15 cellular contexts compared by ENCODE assay signal in the genomic region with DNA sequence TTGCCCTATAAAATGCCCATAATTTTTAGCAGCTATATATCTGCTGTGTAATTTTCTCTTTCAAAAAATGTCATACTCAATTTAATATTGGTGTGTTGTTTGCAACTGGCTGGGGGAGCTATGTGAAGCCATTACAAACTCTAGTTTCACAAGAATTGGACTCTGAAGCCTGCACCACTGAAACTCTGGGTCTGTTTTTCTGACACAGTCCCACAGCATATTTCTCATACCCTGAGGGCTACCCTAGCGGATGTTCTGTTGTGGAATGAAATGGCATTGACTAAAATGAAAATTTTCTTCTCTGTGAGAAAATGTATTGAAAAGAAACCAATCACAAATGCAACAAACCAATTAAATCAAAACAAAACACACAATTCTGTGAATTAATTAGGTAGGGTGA.
DNase-seq lines count a peak whose midpoint lies in the region; ATAC-seq, FAIRE-seq and TF ChIP-seq lines count a peak whose summit lies in the region.
"Had no signal": no experiment of that assay in that cellular context is flagged by ENCODE, and none has a peak within 500 bp of the region (broad histone marks: within the 10 kb centered on the region; RNA-seq: fewer than 3 reads in every experiment).

No MANE protein-coding gene starts in this region.

- no TSS peak for BruUV-seq in GM12878 (replicated peaks; lab: Mats Ljungman, UMichigan)

- DNase-seq in GM12864 (ENCODE audit: low read depth) (peak; percentile 19), GM12878 (ENCODE audit: low read depth, low spot score) (no peak), iris pigment epithelial cell (ENCODE audit: low read depth) (peak; percentile 18), breast epithelium (ENCODE audit: low spot score in 2 of 2) (no peak), HuH-7.5 (ENCODE audit: low spot score) (no peak), tibial artery (no peak), GM20000 (ENCODE audit: low spot score) (no peak)
- DNase-seq: Calu3; CD4-positive, CD25-positive, alpha-beta regulatory T cell; DMS 273 treated with DMSO at 0.1 percent for 48 hours; GM23248; KG1 had no signal

- H3K27ac ChIP-seq in KMS-11 (peak overlapping the region; percentile 28; the same call in 1 of the 2 replicates), GM12878 (ENCODE audit: control insufficient read depth, insufficient read depth) (no peak overlapping the region), breast epithelium (no peak overlapping the region), tibial artery (no peak overlapping the region)
- H3K27ac ChIP-seq: BLaER1 treated with 17β-estradiol and CSF1 and Interleukin-3, amounts not matched to agents 10 nM and 100 nM; GM23248 had no signal

- in situ Hi-C loops in GM12878 (cut with MboI), result no loop called here

- ATAC-seq in GM12878, result peak; percentile 53
- ATAC-seq: HCT116 had no signal

- H3K4me2 ChIP-seq in KMS-11, result no peak overlapping the region
- H3K4me2 ChIP-seq in GM12878 (ENCODE audit: control insufficient read depth, insufficient read depth), result no peak overlapping the region
- H3K4me2 ChIP-seq: BLaER1 treated with 17β-estradiol and CSF1 and Interleukin-3, amounts not matched to agents 10 nM and 100 nM had no signal

- WGBS in GM12878 (ENCODE audit: insufficient coverage, insufficient replicate concordance, low lambda C conversion rate, missing lambda C conversion rate), result 47% methylated on average over 1 of the region's 1 CpG

- CTCF ChIA-PET in GM12878 (lab: Yijun Ruan, JAX), result no interaction called here

- H3K4me3 ChIP-seq in GM12864 (ENCODE audit: low read depth, low read length) (no peak overlapping the region), KMS-11 (IDR thresholded peaks at IDR 0.05; ENCODE audit: insufficient read depth, low read depth, low read length) (no peak overlapping the region), GM12878 (no peak overlapping the region), breast epithelium (no peak overlapping the region), tibial artery (no peak overlapping the region)
- H3K4me3 ChIP-seq: BLaER1 treated with 17β-estradiol and CSF1 and Interleukin-3, amounts not matched to agents 10 nM and 100 nM; GM23248 had no signal

- TF ChIP-seq CTCF in GM12864 (IDR thresholded peaks at IDR 0.05; ENCODE audit: low read depth, low read length, missing control alignments) (no peak), KMS-11 (conservative IDR thresholded peaks at IDR 0.05; ENCODE audit: low read depth, low read length) (no peak), GM12878 (IDR thresholded peaks at IDR 0.05 in 2 of 3, conservative IDR thresholded peaks at IDR 0.05 in 1 of 3; ENCODE audit: control insufficient read depth in 2 of 3, extremely low read depth in 1 of 3, insufficient read depth in 1 of 3, low read depth in 3 of 3, low read length in 3 of 3) (no peak), breast epithelium (IDR thresholded peaks at IDR 0.05) (no peak), tibial artery (IDR thresholded peaks at IDR 0.05) (no peak), GM20000 (IDR thresholded peaks at IDR 0.05; ENCODE audit: extremely low read depth, missing control alignments) (no peak)

- H3K9me3 ChIP-seq in GM12878 (replicated peaks; ENCODE audit: control insufficient read depth, insufficient read depth, low read length), result no peaks in the 10 kb centered on the region
- no peaks in the 10 kb centered on the region for H3K9me3 ChIP-seq in breast epithelium
- H3K9me3 ChIP-seq in tibial artery, result no peaks in the 10 kb centered on the region
- H3K9me3 ChIP-seq: BLaER1 treated with 17β-estradiol and CSF1 and Interleukin-3, amounts not matched to agents 10 nM and 100 nM had no signal

- TF ChIP-seq POLR2A in GM12878 (IDR thresholded peaks at IDR 0.05; ENCODE audit: low read depth, low read length) (no peak), breast epithelium (IDR thresholded peaks at IDR 0.05) (no peak)

- H4K20me1 ChIP-seq in KMS-11 (ENCODE audit: insufficient read depth) (no peaks in the 10 kb centered on the region), GM12878 (ENCODE audit: control insufficient read depth, insufficient read depth) (no peaks in the 10 kb centered on the region)
- H4K20me1 ChIP-seq: BLaER1 treated with 17β-estradiol and CSF1 and Interleukin-3, amounts not matched to agents 10 nM and 100 nM had no signal

- no peak for TF ChIP-seq EP300 in GM12878 (IDR thresholded peaks at IDR 0.05; ENCODE audit: borderline replicate concordance in 1 of 2, control insufficient read depth in 1 of 2, low read depth in 2 of 2, low read length in 2 of 2)

- no peaks in the 10 kb centered on the region for H3K79me2 ChIP-seq in KMS-11 (ENCODE audit: insufficient read depth, low read depth)
- no peaks in the 10 kb centered on the region for H3K79me2 ChIP-seq in GM12878 (ENCODE audit: control insufficient read depth, insufficient read depth, low read length)

- H3K27me3 ChIP-seq in KMS-11 (ENCODE audit: insufficient read depth, low read depth), result no peaks in the 10 kb centered on the region
- H3K27me3 ChIP-seq in GM12878 (replicated peaks in 1 of 2; ENCODE audit: control insufficient read depth in 2 of 2, insufficient read depth in 2 of 2, low read length in 1 of 2), result no peaks in the 10 kb centered on the region
- no peaks in the 10 kb centered on the region for H3K27me3 ChIP-seq in breast epithelium
- H3K27me3 ChIP-seq in tibial artery, result no peaks in the 10 kb centered on the region
- H3K27me3 ChIP-seq: BLaER1 treated with 17β-estradiol and CSF1 and Interleukin-3, amounts not matched to agents 10 nM and 100 nM had no signal

- RAD21 ChIA-PET in GM12878 (lab: Charles Lee; ENCODE audit: unreplicated experiment), result no interaction called here

- H2AFZ ChIP-seq in KMS-11 (ENCODE audit: low read depth) (no peak overlapping the region), GM12878 (ENCODE audit: control insufficient read depth, low read depth, low read length) (no peak overlapping the region)
- H2AFZ ChIP-seq: GM23248 had no signal

- POLR2A ChIA-PET in GM12878 (lab: Charles Lee), result interaction anchor here (1.1 kb wide), 1 partner anchor 8 kb away, joined by 3 read pairs; no protein-coding TSS in a partner anchor

- SMC1A ChIA-PET in GM12878 (lab: Charles Lee; ENCODE audit: uncharacterized antibody, unreplicated experiment), result no interaction called here

- FAIRE-seq in GM12878 (lab: Jason Lieb, UNC), result no peak

- no peaks in the 10 kb centered on the region for H3K36me3 ChIP-seq in KMS-11 (ENCODE audit: insufficient read depth)
- no peaks in the 10 kb centered on the region for H3K36me3 ChIP-seq in GM12878 (ENCODE audit: control insufficient read depth in 2 of 2, insufficient read depth in 2 of 2, low read length in 1 of 2)
- no peaks in the 10 kb centered on the region for H3K36me3 ChIP-seq in breast epithelium
- peaks cover 0 to 5% (median 0%) of the 10 kb centered on the region in 3 donors for H3K36me3 ChIP-seq in tibial artery
- H3K36me3 ChIP-seq: BLaER1 treated with 17β-estradiol and CSF1 and Interleukin-3, amounts not matched to agents 10 nM and 100 nM had no signal

- H3K9ac ChIP-seq in KMS-11 (no peak overlapping the region), GM12878 (ENCODE audit: control insufficient read depth, insufficient read depth, low read length) (no peak overlapping the region)
- H3K9ac ChIP-seq: BLaER1 treated with 17β-estradiol and CSF1 and Interleukin-3, amounts not matched to agents 10 nM and 100 nM; GM23248 had no signal

- TF ChIP-seq RAD21 in GM12878 (IDR thresholded peaks at IDR 0.05; ENCODE audit: insufficient read depth, low read depth, low read length), result no peak

- H3K4me1 ChIP-seq in KMS-11 (ENCODE audit: low read depth, poor library complexity, severe bottlenecking), result no peaks in the 10 kb centered on the region
- H3K4me1 ChIP-seq in GM12878 (ENCODE audit: control insufficient read depth, insufficient read depth, low read length), result peaks cover 5% of the 10 kb centered on the region; the same call in 1 of the 2 replicates
- no peaks in the 10 kb centered on the region for H3K4me1 ChIP-seq in breast epithelium
- H3K4me1 ChIP-seq in tibial artery, result peaks cover 0 to 16% (median 0%) of the 10 kb centered on the region in 4 donors

- intact Hi-C loops in GM12878 (cut with micrococcal nuclease; ENCODE audit: unreplicated experiment) (no loop called here), breast epithelium (cut with DNase I; ENCODE audit: low total_unique reads) (no loop called here), tibial artery (cut with DNase I; ENCODE audit: low total_unique reads) (no loop called here)

TF ChIP-seq in GM12878, 131 proteins besides CTCF, POLR2A, EP300 and RAD21 (continues in another document):
- TF ChIP-seq RAD51 (IDR thresholded peaks at IDR 0.05), result no peak
- TF ChIP-seq TARDBP (IDR thresholded peaks at IDR 0.05; ENCODE audit: borderline replicate concordance), result no peak
- no peak for TF ChIP-seq MTA2 (IDR thresholded peaks at IDR 0.05; ENCODE audit: low read depth)
- TF ChIP-seq TCF12 (IDR thresholded peaks at IDR 0.05; ENCODE audit: low read depth, low read length), result no peak
- TF ChIP-seq YY1 (IDR thresholded peaks at IDR 0.05; ENCODE audit: low read depth, low read length), result no peak
- no peak for TF ChIP-seq FOXM1 (IDR thresholded peaks at IDR 0.05; ENCODE audit: low read depth, low read length)
- TF ChIP-seq HDAC6 (IDR thresholded peaks at IDR 0.05; ENCODE audit: unreplicated experiment), result no peak
- TF ChIP-seq, protein P1, sequence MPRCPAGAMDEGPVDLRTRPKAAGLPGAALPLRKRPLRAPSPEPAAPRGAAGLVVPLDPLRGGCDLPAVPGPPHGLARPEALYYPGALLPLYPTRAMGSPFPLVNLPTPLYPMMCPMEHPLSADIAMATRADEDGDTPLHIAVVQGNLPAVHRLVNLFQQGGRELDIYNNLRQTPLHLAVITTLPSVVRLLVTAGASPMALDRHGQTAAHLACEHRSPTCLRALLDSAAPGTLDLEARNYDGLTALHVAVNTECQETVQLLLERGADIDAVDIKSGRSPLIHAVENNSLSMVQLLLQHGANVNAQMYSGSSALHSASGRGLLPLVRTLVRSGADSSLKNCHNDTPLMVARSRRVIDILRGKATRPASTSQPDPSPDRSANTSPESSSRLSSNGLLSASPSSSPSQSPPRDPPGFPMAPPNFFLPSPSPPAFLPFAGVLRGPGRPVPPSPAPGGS (IDR thresholded peaks at IDR 0.05; ENCODE audit: borderline replicate concordance, insufficient read depth, low read depth, low read length, poor library complexity, severe bottlenecking), result no peak
- TF ChIP-seq ZBED1 (IDR thresholded peaks at IDR 0.05; ENCODE audit: borderline replicate concordance), result no peak
- TF ChIP-seq CHD2 (IDR thresholded peaks at IDR 0.05; ENCODE audit: borderline replicate concordance, low read depth, low read length), result no peak
- no peak for TF ChIP-seq ZNF217 (IDR thresholded peaks at IDR 0.05)
- TF ChIP-seq, protein P2, sequence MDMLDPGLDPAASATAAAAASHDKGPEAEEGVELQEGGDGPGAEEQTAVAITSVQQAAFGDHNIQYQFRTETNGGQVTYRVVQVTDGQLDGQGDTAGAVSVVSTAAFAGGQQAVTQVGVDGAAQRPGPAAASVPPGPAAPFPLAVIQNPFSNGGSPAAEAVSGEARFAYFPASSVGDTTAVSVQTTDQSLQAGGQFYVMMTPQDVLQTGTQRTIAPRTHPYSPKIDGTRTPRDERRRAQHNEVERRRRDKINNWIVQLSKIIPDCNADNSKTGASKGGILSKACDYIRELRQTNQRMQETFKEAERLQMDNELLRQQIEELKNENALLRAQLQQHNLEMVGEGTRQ (IDR thresholded peaks at IDR 0.05; ENCODE audit: borderline replicate concordance, low read depth, low read length), result no peak

Comparison
In these comparisons a context has a peak if more than half of its experiments do, and no peak if none do; other contexts are left out.
1. DNase-seq: peak in GM12864 (single experiment) and iris pigment epithelial cell (single experiment); none in GM12878 (single experiment), breast epithelium (0 of 2), HuH-7.5 (single experiment), tibial artery (0 of 2) and GM20000 (single experiment).